Comparison of ENCODE assay signal across 8 cellular contexts in genomic region chr2:175004730-175004979, GRCh38. TPM values are rescaled to one million over a fixed set of nuclear protein-coding genes. Genes with fewer than 3 reads are reported as not detected.
DNase-seq lines count a peak whose midpoint lies in the region; ATAC-seq, FAIRE-seq and TF ChIP-seq lines count a peak whose summit lies in the region.

No MANE protein-coding gene starts in this region.

- POLR2A ChIA-PET in T-cell (lab: Charles Lee), result interaction anchor here in 1 of 2 donors (0.6 kb wide), 1 partner anchor 511 kb away, joined by 3 read pairs; no protein-coding TSS in a partner anchor

- H3K36me3 Mint-ChIP-seq in T-cell, result no peaks in the 10 kb centered on the region

- no peak for FAIRE-seq in frontal cortex (lab: Jason Lieb, UNC)

- intact Hi-C loops in psoas muscle (cut with DNase I), result no loop called here

- H3K4me1 Mint-ChIP-seq in T-cell, result peaks cover 4 to 13% (median 8%) of the 10 kb centered on the region in 3 donors

- 0 to 1% (median 1%) methylated on average over 25 to 32 of the region's 32 CpGs for WGBS in psoas muscle, 3 donors

- no peaks in the 10 kb centered on the region for H3K4me1 ChIP-seq in psoas muscle

- H3K4me3 ChIP-seq in GM12875 (ENCODE audit: low read depth, low read length) (peak overlapping the region; percentile 46), psoas muscle (peak overlapping the region; percentile 76)

- no peaks in the 10 kb centered on the region for H3K9me3 Mint-ChIP-seq in T-cell

- H3K36me3 ChIP-seq in psoas muscle (ENCODE audit: insufficient read depth in 1 of 2, low read depth in 1 of 2), result no peaks in the 10 kb centered on the region

- H3K4me3 Mint-ChIP-seq in T-cell, result peak overlapping the region; percentile 79 to 84 (median 82)

- H3K9me3 ChIP-seq in psoas muscle, result no peaks in the 10 kb centered on the region

- CTCF ChIA-PET in T-cell (lab: Charles Lee), result interaction anchor here in 1 of 2 donors (1.1 kb wide), 1 partner anchor 663 kb away, joined by 3 read pairs; no protein-coding TSS in a partner anchor

- ATAC-seq in HG02678 (IDR thresholded peaks at IDR 0.05; ENCODE audit: unreplicated experiment) (peak; percentile 20), T-cell (replicated peaks in 1 of 4) (peak in 2 of 4 experiments; percentile 21 to 43), psoas muscle (peak in 3 of 4 donors; percentile 34 to 46 (median 39))

- DNase-seq in T-cell, result no peak
- peak; percentile 32 to 50 for DNase-seq in frontal cortex (ENCODE audit: low spot score in 2 of 2)
- no peak for DNase-seq in psoas muscle
- no peak for DNase-seq in stimulated activated CD4-positive, alpha-beta T cell treated with anti-CD3 and anti-CD28 coated beads, Interleukin-12 subunit alpha, Interleukin-12 subunit beta, amount 100 ng/mL, for 4 hours
- no peak for DNase-seq in activated effector memory CD4-positive, alpha-beta T cell treated with Interleukin-2 at 50 U/mL for 16 hours
- DNase-seq in cerebellar nuclear complex (lab: John Stamatoyannopoulos, UW), result no peak

- TF ChIP-seq CTCF in GM12875 (IDR thresholded peaks at IDR 0.05; ENCODE audit: borderline replicate concordance, insufficient read depth, low read depth, low read length) (no peak), psoas muscle (IDR thresholded peaks at IDR 0.05) (no peak)

- H3K27me3 ChIP-seq in psoas muscle (ENCODE audit: insufficient read depth in 3 of 3, low read length in 2 of 3), result peaks cover 0 to 61% (median 0%) of the 10 kb centered on the region in 3 donors

- no peak overlapping the region for H3K27ac Mint-ChIP-seq in T-cell

- H3K27ac ChIP-seq in psoas muscle, result peak overlapping the region; percentile 0

- peaks cover 41 to 54% of the 10 kb centered on the region in 2 donors for H3K27me3 Mint-ChIP-seq in T-cell

RNA-seq across cellular contexts. Expression of gene CHN1, which starts 0.5 kb away (rescaled TPM):
- total RNA-seq in T-cell, result 1 to 10 TPM; 1.4 to 3.2 (median 3.0) TPM
- 57.1 TPM for total RNA-seq in frontal cortex
- 1 to 10 TPM; 2.2 to 4.2 (median 2.8) TPM for total RNA-seq in psoas muscle
- polyA plus RNA-seq in psoas muscle, result 1 to 10 TPM; 1.8 to 2.7 (median 2.3) TPM

Comparison
In these comparisons a context has a peak if more than half of its experiments do, and no peak if none do; other contexts are left out.
1. DNase-seq: peak in frontal cortex (2 of 2); none in T-cell (0 of 34), psoas muscle (0 of 2), stimulated activated CD4-positive, alpha-beta T cell treated with anti-CD3 and anti-CD28 coated beads, Interleukin-12 subunit alpha, Interleukin-12 subunit beta, amount 100 ng/mL, for 4 hours (single experiment), activated effector memory CD4-positive, alpha-beta T cell treated with Interleukin-2 at 50 U/mL for 16 hours (single experiment) and cerebellar nuclear complex (0 of 2).
2. RNA of gene CHN1, which starts 0.5 kb away (total RNA-seq): 57.1 TPM in frontal cortex (single experiment); 2.2 to 4.2 TPM in psoas muscle and 1.4 to 3.2 TPM in T-cell; every median in the first group is over 10 times any median in the second.